8 cellular contexts compared by ENCODE assay signal in the genomic region with DNA sequence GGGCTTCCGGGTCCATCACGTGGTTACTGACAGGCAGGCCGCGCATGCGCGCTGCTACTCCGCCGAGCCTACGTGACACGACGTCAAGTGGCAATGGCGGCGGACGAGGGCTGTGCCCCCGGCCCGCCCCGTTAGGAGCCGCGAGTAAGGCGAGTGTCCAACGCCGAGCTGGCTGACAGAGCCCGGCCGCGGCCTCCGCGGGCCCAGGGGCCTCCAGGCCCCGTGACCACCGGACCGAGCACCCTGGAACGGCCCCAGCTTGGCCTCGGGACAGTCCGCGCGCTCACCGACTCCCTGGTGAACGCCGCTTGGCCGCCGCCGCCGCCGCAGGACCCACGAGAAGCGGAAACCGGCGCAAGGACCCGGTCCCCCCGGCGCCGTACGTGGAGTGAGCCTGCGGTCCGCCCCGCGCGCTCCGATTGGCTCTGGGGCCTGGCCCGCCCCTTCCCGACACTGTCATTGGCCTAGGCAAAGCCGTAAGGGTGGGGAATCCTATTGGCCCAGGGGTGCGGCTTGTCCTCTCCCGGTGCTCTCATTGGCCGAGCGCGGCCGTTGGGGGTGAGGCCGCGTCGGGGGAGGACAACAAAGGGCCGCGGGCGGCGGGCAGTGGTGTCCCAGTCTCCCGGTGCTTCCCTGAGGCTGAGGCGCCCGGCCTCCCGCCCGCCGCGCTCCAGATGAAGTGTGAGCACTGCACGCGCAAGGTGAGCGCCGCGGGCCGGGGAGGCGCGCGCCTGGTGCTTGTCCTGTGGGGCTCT. TPM values are rescaled to one million over a fixed set of nuclear protein-coding genes. Genes with fewer than 3 reads are reported as not detected.
DNase-seq lines count a peak whose midpoint lies in the region; ATAC-seq, FAIRE-seq and TF ChIP-seq lines count a peak whose summit lies in the region.

A gene (plus strand): TSS at position 612 of the 755 bp plus-strand sequence. CDS start 63 bp downstream, at position 675.

- peak; percentile 99 for DNase-seq in GM12891 (ENCODE audit: insufficient read length, low spot score)
- peak; percentile 96 for DNase-seq in NCI-H1436 treated with DMSO at 0.1 percent for 48 hours (lab: John Stamatoyannopoulos, UW)
- peak; percentile 92 to 97 (median 95) for DNase-seq in T-cell
- peak; percentile 97 to 99 (median 98) for DNase-seq in heart left ventricle
- DNase-seq in posterior cingulate gyrus: peak; percentile 95 to 100 (median 99)
- DNase-seq in upper lobe of left lung: peak; percentile 98 to 99

- H3K4me1 ChIP-seq in heart left ventricle (peaks cover 3 to 39% (median 29%) of the 10 kb centered on the region in 12 donors), upper lobe of left lung (peaks cover 26 to 38% (median 34%) of the 10 kb centered on the region in 4 donors)

- peaks cover 19% of the 10 kb centered on the region for H3K36me3 Mint-ChIP-seq in T-cell

- CTCF ChIA-PET in T-cell (lab: Charles Lee): interaction anchor here in 1 of 2 donors (1.1 kb wide), 1 partner anchor 9 kb away, joined by 4 read pairs; no protein-coding TSS in a partner anchor

- H3K4me3 Mint-ChIP-seq in T-cell: peak within 1 kb of the TSS; percentile 84 to 93 (median 89)

- TF ChIP-seq POLR2A in GM12891 (IDR thresholded peaks at IDR 0.05; ENCODE audit: low read depth, low read length): peak; percentile 78
- peak; percentile 28 to 97 for TF ChIP-seq POLR2A in heart left ventricle (IDR thresholded peaks at IDR 0.05)
- peak; percentile 89 to 100 (median 98) for TF ChIP-seq POLR2A in upper lobe of left lung (IDR thresholded peaks at IDR 0.05)

- peak within 1 kb of the TSS; percentile 67 to 98 (median 92) for H3K4me3 ChIP-seq in heart left ventricle
- peak within 1 kb of the TSS; percentile 78 to 99 (median 90) for H3K4me3 ChIP-seq in upper lobe of left lung

- POLR2A ChIA-PET in T-cell (lab: Charles Lee): interaction anchor here in 1 of 2 donors (0.6 to 1.1 kb wide), 2 partner anchors 39 to 41 kb away, joined by 3 read pairs; a partner anchor contains a TSS

- intact Hi-C loops in heart left ventricle (cut with DNase I): loop anchor here in 2 of 10 donors (1.0 to 5.0 kb wide), 2 partner anchors 8 to 39 kb away; a partner anchor contains a TSS
- intact Hi-C loops in posterior cingulate gyrus (cut with DNase I): loop anchor here (5.0 kb wide), 1 partner anchor 39 kb away; no protein-coding TSS in a partner anchor

- WGBS in adipose tissue, 3 donors: 0 to 1% (median 0%) methylated on average over 70 to 90 of the region's 90 CpGs
- 0 to 1% (median 0%) methylated on average over 17 to 90 of the region's 90 CpGs for WGBS in heart left ventricle, 4 donors
- 0 to 1% methylated on average over 6 to 30 of the region's 90 CpGs for WGBS in upper lobe of left lung, 2 donors

- peak within 1 kb of the TSS; percentile 94 to 97 for H3K27ac Mint-ChIP-seq in T-cell

- H3K9me3 ChIP-seq in heart left ventricle (no peaks in the 10 kb centered on the region), upper lobe of left lung (no peaks in the 10 kb centered on the region)

- TF ChIP-seq CTCF in heart left ventricle (IDR thresholded peaks at IDR 0.05) (no peak), upper lobe of left lung (IDR thresholded peaks at IDR 0.05) (peak in 1 of 6 experiments; percentile 2)

- H3K27ac ChIP-seq in adipose tissue (ENCODE audit: low read depth, low read length) (peak within 1 kb of the TSS; percentile 100), heart left ventricle (peak within 1 kb of the TSS; percentile 98 to 100 (median 100)), upper lobe of left lung (peak within 1 kb of the TSS; percentile 100)

- no peaks in the 10 kb centered on the region for H3K27me3 Mint-ChIP-seq in T-cell

- H3K9me3 Mint-ChIP-seq in T-cell: no peaks in the 10 kb centered on the region

- peak; percentile 98 for FAIRE-seq in GM12891 (lab: Jason Lieb, UNC)

- ATAC-seq in HG02840 (IDR thresholded peaks at IDR 0.05; ENCODE audit: low FRiP score, unreplicated experiment): peak; percentile 94
- ATAC-seq in T-cell (replicated peaks in 1 of 4): peak; percentile 95 to 98 (median 97)
- ATAC-seq in heart left ventricle: peak; percentile 99 to 100 (median 99)
- ATAC-seq in upper lobe of left lung (ENCODE audit: low FRiP score in 2 of 2): peak; percentile 99 to 100

- H3K36me3 ChIP-seq in heart left ventricle: peaks cover 0 to 36% (median 34%) of the 10 kb centered on the region in 9 donors
- peaks cover 6 to 34% (median 29%) of the 10 kb centered on the region in 4 donors for H3K36me3 ChIP-seq in upper lobe of left lung

- H3K27me3 ChIP-seq in heart left ventricle: no peaks in the 10 kb centered on the region
- no peaks in the 10 kb centered on the region for H3K27me3 ChIP-seq in upper lobe of left lung

- peaks cover 27 to 38% (median 34%) of the 10 kb centered on the region in 3 donors for H3K4me1 Mint-ChIP-seq in T-cell

- no peak for TF ChIP-seq EP300 in upper lobe of left lung (IDR thresholded peaks at IDR 0.05)

TF ChIP-seq in GM12891, 5 proteins besides CTCF, POLR2A, EP300 and RAD21:
- no peak for TF ChIP-seq POU2F2 (IDR thresholded peaks at IDR 0.05; ENCODE audit: low read depth, low read length)
- peak; percentile 10 for TF ChIP-seq PAX5 (IDR thresholded peaks at IDR 0.05; ENCODE audit: insufficient read depth, low read length, severe bottlenecking)
- peak; percentile 80 for TF ChIP-seq TAF1 (IDR thresholded peaks at IDR 0.05; ENCODE audit: low read depth, low read length)
- peak; percentile 81 for TF ChIP-seq POLR2AphosphoS5 (IDR thresholded peaks at IDR 0.05; ENCODE audit: low read depth, low read length)
- no peak for TF ChIP-seq SPI1 (IDR thresholded peaks at IDR 0.05; ENCODE audit: low read depth, low read length)

RNA-seq across cellular contexts. Expression of the gene that starts here (rescaled TPM):
- 119 TPM for polyA plus RNA-seq in GM12891 (2012; ENCODE audit: low read depth, missing spikeins)
- 100 to 1,000 TPM in 3 of 5 donors, 10 to 100 TPM in 2; 85.7 to 113 (median 101) TPM for total RNA-seq in T-cell
- polyA plus RNA-seq in adipose tissue: 10 to 100 TPM; 45.6 to 72.2 (median 51.9) TPM
- total RNA-seq in heart left ventricle: 10 to 100 TPM; 48.6 to 77.4 (median 59.5) TPM
- polyA plus RNA-seq in heart left ventricle: 100 to 1,000 TPM in 1 of 2 donors, 10 to 100 TPM in 1; 76.2 to 111 TPM
- 10 to 100 TPM; 28.9 to 77.8 (median 62.6) TPM for total RNA-seq in upper lobe of left lung

Comparison
In these comparisons a context has a peak if more than half of its experiments do, and no peak if none do; other contexts are left out.
1. Peak in every context shown above with its lines: DNase-seq, ATAC-seq, H3K4me3 ChIP-seq and H3K27ac ChIP-seq.